ENCODE assay signal across 29 cellular contexts in the genomic region with DNA sequence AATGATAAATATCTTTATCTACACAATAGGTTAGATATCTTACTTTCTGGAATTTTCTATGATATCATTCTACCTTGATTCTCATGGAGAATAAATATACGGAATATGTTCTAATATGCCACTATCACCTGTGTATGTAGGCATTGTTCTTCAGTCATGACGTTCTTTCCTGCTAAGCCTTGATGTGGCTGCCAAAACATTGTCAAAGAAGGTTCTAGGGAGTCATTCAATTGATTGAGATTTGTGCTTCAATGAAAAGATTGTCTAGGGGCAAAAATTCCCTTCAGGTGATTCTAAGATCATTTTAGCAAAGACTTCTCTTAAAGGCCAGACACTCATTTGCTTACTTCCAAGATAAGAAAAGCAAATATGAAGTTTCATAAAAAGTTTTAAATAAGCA.
DNase-seq lines count a peak whose midpoint lies in the region; ATAC-seq and TF ChIP-seq lines count a peak whose summit lies in the region.
"Had no signal": no experiment of that assay in that cellular context is flagged by ENCODE, and none has a peak within 500 bp of the region (broad histone marks: within the 10 kb centered on the region; RNA-seq: fewer than 3 reads in every experiment).

No MANE protein-coding gene starts in this region.

- no peak overlapping the region for H3K4me3 ChIP-seq in neural cell (ENCODE audit: low read length)
- H3K4me3 ChIP-seq: A549; BLaER1; BLaER1 treated with 17β-estradiol and CSF1 and Interleukin-3, amounts not matched to agents 10 nM and 100 nM had no signal

- H3K36me3 ChIP-seq in neural cell (ENCODE audit: insufficient read depth, low read length), result no peaks in the 10 kb centered on the region
- H3K36me3 ChIP-seq: BE2C; BLaER1; BLaER1 treated with 17β-estradiol and CSF1 and Interleukin-3, amounts not matched to agents 10 nM and 100 nM had no signal

- TF ChIP-seq CTCF in neural cell (IDR thresholded peaks at IDR 0.05; ENCODE audit: poor library complexity, severe bottlenecking), result no peak

- no peak overlapping the region for H3K9ac ChIP-seq in neural cell (ENCODE audit: low read length)
- H3K9ac ChIP-seq: BLaER1; BLaER1 treated with 17β-estradiol and CSF1 and Interleukin-3, amounts not matched to agents 10 nM and 100 nM had no signal

- H3K4me2 ChIP-seq in neural cell (ENCODE audit: low read length), result no peak overlapping the region
- H3K4me2 ChIP-seq: A549; BLaER1; BLaER1 treated with 17β-estradiol and CSF1 and Interleukin-3, amounts not matched to agents 10 nM and 100 nM had no signal

- no peaks in the 10 kb centered on the region for H4K20me1 ChIP-seq in neural cell (ENCODE audit: insufficient read depth)
- H4K20me1 ChIP-seq: BLaER1; BLaER1 treated with 17β-estradiol and CSF1 and Interleukin-3, amounts not matched to agents 10 nM and 100 nM had no signal

- H3F3A ChIP-seq in neural cell (ENCODE audit: insufficient read depth, low read length, poor library complexity, severe bottlenecking), result peaks cover 12% of the 10 kb centered on the region

- no peak for ATAC-seq in GM18520 (IDR thresholded peaks at IDR 0.05; ENCODE audit: unreplicated experiment)
- ATAC-seq: A549; CD8-positive, alpha-beta T cell had no signal

- no peaks in the 10 kb centered on the region for H3K9me3 ChIP-seq in neural cell (ENCODE audit: low read length)
- H3K9me3 ChIP-seq: A549; BE2C; BLaER1; BLaER1 treated with 17β-estradiol and CSF1 and Interleukin-3, amounts not matched to agents 10 nM and 100 nM; Caco-2 had no signal

- TF ChIP-seq EP300 in neural cell (conservative IDR thresholded peaks at IDR 0.05; ENCODE audit: poor library complexity, severe bottlenecking), result peak; percentile 94

- TF ChIP-seq RAD21 in neural cell (conservative IDR thresholded peaks at IDR 0.05), result no peak

- no peaks in the 10 kb centered on the region for H3K79me2 ChIP-seq in neural cell (replicated peaks; ENCODE audit: insufficient read depth, low read length)

- no peak overlapping the region for H2AFZ ChIP-seq in neural cell (ENCODE audit: low read depth, low read length)

- DNase-seq in NCI-H69 (lab: John Stamatoyannopoulos, UW), result peak; percentile 79
- DNase-seq in NCI-H1436 treated with DMSO at 0.1 percent for 48 hours (lab: John Stamatoyannopoulos, UW), result no peak
- DNase-seq: 8988T; ACHN; AML-193; BE2C; C1 segment of cervical spinal cord; Caco-2; Calu3; CD4-positive, alpha-beta memory T cell; CD4-positive, alpha-beta T cell; CD4-positive, CD25-positive, alpha-beta regulatory T cell; CD8-positive, alpha-beta memory T cell; CD8-positive, alpha-beta T cell; COR-L47; DMS 273 treated with DMSO at 0.1 percent for 48 hours; DMS153; DMS53; DMS79; DMS79 treated with DMSO at 0.1 percent for 48 hours; DND-41; EL had no signal

- no peaks in the 10 kb centered on the region for H3K27me3 ChIP-seq in neural cell (ENCODE audit: insufficient read depth, low read depth, low read length)
- H3K27me3 ChIP-seq: BE2C; BLaER1; BLaER1 treated with 17β-estradiol and CSF1 and Interleukin-3, amounts not matched to agents 10 nM and 100 nM had no signal

- peak overlapping the region; percentile 9 for H3K27ac ChIP-seq in neural cell (ENCODE audit: low read length)
- H3K27ac ChIP-seq: 22Rv1; A549; BLaER1; BLaER1 treated with 17β-estradiol and CSF1 and Interleukin-3, amounts not matched to agents 10 nM and 100 nM; C4-2B had no signal

- H3K9me2 ChIP-seq in neural cell (ENCODE audit: insufficient read depth, low read length), result no peaks in the 10 kb centered on the region

TF ChIP-seq in neural cell, 6 proteins besides CTCF, POLR2A, EP300 and RAD21:
- TF ChIP-seq EZH2 (IDR thresholded peaks at IDR 0.05; ENCODE audit: borderline replicate concordance, insufficient read depth, low read length, poor library complexity, severe bottlenecking), result no peak
- no peak for TF ChIP-seq MXI1 (conservative IDR thresholded peaks at IDR 0.05; ENCODE audit: poor library complexity, severe bottlenecking)
- TF ChIP-seq TAF1 (IDR thresholded peaks at IDR 0.05; ENCODE audit: low read depth), result no peak
- TF ChIP-seq, protein P1, sequence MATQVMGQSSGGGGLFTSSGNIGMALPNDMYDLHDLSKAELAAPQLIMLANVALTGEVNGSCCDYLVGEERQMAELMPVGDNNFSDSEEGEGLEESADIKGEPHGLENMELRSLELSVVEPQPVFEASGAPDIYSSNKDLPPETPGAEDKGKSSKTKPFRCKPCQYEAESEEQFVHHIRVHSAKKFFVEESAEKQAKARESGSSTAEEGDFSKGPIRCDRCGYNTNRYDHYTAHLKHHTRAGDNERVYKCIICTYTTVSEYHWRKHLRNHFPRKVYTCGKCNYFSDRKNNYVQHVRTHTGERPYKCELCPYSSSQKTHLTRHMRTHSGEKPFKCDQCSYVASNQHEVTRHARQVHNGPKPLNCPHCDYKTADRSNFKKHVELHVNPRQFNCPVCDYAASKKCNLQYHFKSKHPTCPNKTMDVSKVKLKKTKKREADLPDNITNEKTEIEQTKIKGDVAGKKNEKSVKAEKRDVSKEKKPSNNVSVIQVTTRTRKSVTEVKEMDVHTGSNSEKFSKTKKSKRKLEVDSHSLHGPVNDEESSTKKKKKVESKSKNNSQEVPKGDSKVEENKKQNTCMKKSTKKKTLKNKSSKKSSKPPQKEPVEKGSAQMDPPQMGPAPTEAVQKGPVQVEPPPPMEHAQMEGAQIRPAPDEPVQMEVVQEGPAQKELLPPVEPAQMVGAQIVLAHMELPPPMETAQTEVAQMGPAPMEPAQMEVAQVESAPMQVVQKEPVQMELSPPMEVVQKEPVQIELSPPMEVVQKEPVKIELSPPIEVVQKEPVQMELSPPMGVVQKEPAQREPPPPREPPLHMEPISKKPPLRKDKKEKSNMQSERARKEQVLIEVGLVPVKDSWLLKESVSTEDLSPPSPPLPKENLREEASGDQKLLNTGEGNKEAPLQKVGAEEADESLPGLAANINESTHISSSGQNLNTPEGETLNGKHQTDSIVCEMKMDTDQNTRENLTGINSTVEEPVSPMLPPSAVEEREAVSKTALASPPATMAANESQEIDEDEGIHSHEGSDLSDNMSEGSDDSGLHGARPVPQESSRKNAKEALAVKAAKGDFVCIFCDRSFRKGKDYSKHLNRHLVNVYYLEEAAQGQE (IDR thresholded peaks at IDR 0.05; ENCODE audit: borderline replicate concordance), result peak; percentile 56
- TF ChIP-seq SMC3 (conservative IDR thresholded peaks at IDR 0.05; ENCODE audit: poor library complexity), result no peak
- TF ChIP-seq POLR2AphosphoS5 (IDR thresholded peaks at IDR 0.05), result peak; percentile 93
TF ChIP-seq in neural cell: peak in this region for 2.
